Comparison of ENCODE assay signal across 8 cellular contexts in the genomic region with DNA sequence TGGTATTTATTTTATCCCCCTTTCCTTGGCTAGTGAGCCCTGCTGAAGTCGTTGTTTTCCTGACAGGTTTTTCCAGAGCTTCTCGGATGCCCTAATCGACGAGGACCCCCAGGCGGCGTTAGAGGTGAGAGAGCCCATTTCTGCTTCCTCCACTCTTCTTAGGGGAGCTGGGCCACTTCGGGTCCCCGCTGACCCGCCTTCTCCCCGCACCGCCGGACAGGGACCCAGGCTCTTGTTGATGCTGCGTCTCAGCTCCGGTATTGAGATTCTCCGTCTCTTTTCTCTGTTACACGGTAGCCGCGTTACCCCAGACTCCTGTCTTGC. TPM values are rescaled to one million over a fixed set of nuclear protein-coding genes. Genes with fewer than 3 reads are reported as not detected.
DNase-seq lines count a peak whose midpoint lies in the region; ATAC-seq and TF ChIP-seq lines count a peak whose summit lies in the region.

No MANE protein-coding gene starts in this region.

- H3K9me3 Mint-ChIP-seq in GM23338: no peaks in the 10 kb centered on the region
- H3K9me3 Mint-ChIP-seq in endothelial cell (ENCODE audit: unreplicated experiment): no peaks in the 10 kb centered on the region
- no peaks in the 10 kb centered on the region for H3K9me3 Mint-ChIP-seq in natural killer cell treated with Interleukin-12 subunit alpha and Interleukin-12 subunit beta and Interleukin-15 and Interleukin-18, amount 100 ng/mL, for 72 hours

- H3K9ac ChIP-seq in Karpas-422 (ENCODE audit: low read length): peak overlapping the region; percentile 88

- H3K4me1 ChIP-seq in GM23338 (ENCODE audit: insufficient read depth) (peaks cover 15% of the 10 kb centered on the region), Karpas-422 (ENCODE audit: low read length) (peaks cover 49% of the 10 kb centered on the region)

- H4K20me1 ChIP-seq in GM23338 (replicated peaks; ENCODE audit: insufficient read depth): peaks cover 2% of the 10 kb centered on the region; the same call in 1 of the 2 replicates
- H4K20me1 ChIP-seq in Karpas-422 (ENCODE audit: insufficient read depth, low read depth, low read length): no peaks in the 10 kb centered on the region

- H3K27ac ChIP-seq in GM23338 (ENCODE audit: low read depth) (peak overlapping the region; percentile 96), Karpas-422 (ENCODE audit: low read length) (peak overlapping the region; percentile 80)

- H3K27me3 ChIP-seq in GM23338 (ENCODE audit: insufficient read depth): no peaks in the 10 kb centered on the region
- H3K27me3 ChIP-seq in Karpas-422 (ENCODE audit: low read length): no peaks in the 10 kb centered on the region

- H3K4me3 ChIP-seq in GM23338 (peak overlapping the region; percentile 94), Karpas-422 (ENCODE audit: low read length) (peak overlapping the region; percentile 82)

- H3K36me3 ChIP-seq in GM23338 (ENCODE audit: insufficient read depth): peaks cover 2% of the 10 kb centered on the region; the same call in 1 of the 2 replicates
- H3K36me3 ChIP-seq in Karpas-422 (ENCODE audit: insufficient read depth, low read length): peaks cover 32% of the 10 kb centered on the region

- H3K4me3 Mint-ChIP-seq in GM23338 (no peak overlapping the region), endothelial cell (ENCODE audit: unreplicated experiment) (no peak overlapping the region)
- H3K4me3 Mint-ChIP-seq in natural killer cell treated with Interleukin-12 subunit alpha and Interleukin-12 subunit beta and Interleukin-15 and Interleukin-18, amount 100 ng/mL, for 72 hours: no peak overlapping the region

- no peaks in the 10 kb centered on the region for H3K27me3 Mint-ChIP-seq in GM23338 (ENCODE audit: insufficient read depth, low read depth, poor library complexity)
- no peaks in the 10 kb centered on the region for H3K27me3 Mint-ChIP-seq in endothelial cell (ENCODE audit: unreplicated experiment)
- no peaks in the 10 kb centered on the region for H3K27me3 Mint-ChIP-seq in natural killer cell treated with Interleukin-12 subunit alpha and Interleukin-12 subunit beta and Interleukin-15 and Interleukin-18, amount 100 ng/mL, for 72 hours

- DNase-seq in GM23338 (ENCODE audit: low spot score) (no peak), Karpas-422 (no peak), endothelial cell (ENCODE audit: low spot score) (no peak), GM10266 (ENCODE audit: extremely low spot score) (no peak)
- no peak for DNase-seq in natural killer cell treated with Interleukin-12 subunit alpha and Interleukin-12 subunit beta and Interleukin-15 and Interleukin-18, amount 100 ng/mL, for 72 hours (ENCODE audit: low spot score)
- no peak for DNase-seq in activated CD4-positive, alpha-beta T cell treated with anti-CD3 and anti-CD28 coated beads, Interleukin-2, amount 50 U/mL, for 48 hours
- DNase-seq in activated CD8-positive, alpha-beta memory T cell treated with anti-CD3 and anti-CD28 coated beads for 24 hours: no peak

- H3K79me2 ChIP-seq in GM23338 (replicated peaks; ENCODE audit: insufficient read depth): peaks cover 70% of the 10 kb centered on the region
- H3K79me2 ChIP-seq in Karpas-422 (ENCODE audit: low read length): peaks cover 79% of the 10 kb centered on the region

- no peaks in the 10 kb centered on the region for H3K9me3 ChIP-seq in Karpas-422 (ENCODE audit: low read length)

- ATAC-seq in GM18498 (IDR thresholded peaks at IDR 0.05; ENCODE audit: unreplicated experiment): peak; percentile 39
- peak; percentile 54 for ATAC-seq in GM23338
- ATAC-seq in natural killer cell treated with Interleukin-12 subunit alpha and Interleukin-12 subunit beta and Interleukin-15 and Interleukin-18, amount 100 ng/mL, for 72 hours: peak; percentile 47 to 48

- no peaks in the 10 kb centered on the region for H3K9me2 ChIP-seq in GM23338 (ENCODE audit: insufficient read depth)
- no peaks in the 10 kb centered on the region for H3K9me2 ChIP-seq in Karpas-422 (replicated peaks; ENCODE audit: insufficient read depth, low read length)

- H3K4me1 Mint-ChIP-seq in GM23338 (peaks cover 3% of the 10 kb centered on the region; the same call in 1 of the 3 replicates), endothelial cell (ENCODE audit: unreplicated experiment) (peaks cover 15% of the 10 kb centered on the region)
- H3K4me1 Mint-ChIP-seq in natural killer cell treated with Interleukin-12 subunit alpha and Interleukin-12 subunit beta and Interleukin-15 and Interleukin-18, amount 100 ng/mL, for 72 hours (ENCODE audit: low read depth in 2 of 2): peaks cover 9 to 10% of the 10 kb centered on the region in 2 donors

- peak overlapping the region; percentile 53 for H2AFZ ChIP-seq in GM23338
- H2AFZ ChIP-seq in Karpas-422 (ENCODE audit: low read length): peak overlapping the region; percentile 44; the same call in 1 of the 2 replicates

- TF ChIP-seq CTCF in GM23338 (conservative IDR thresholded peaks at IDR 0.05; ENCODE audit: low read depth in 2 of 2) (peak in 1 of 2 experiments; percentile 8; a peak in 1 of 4 replicates), endothelial cell (IDR thresholded peaks at IDR 0.05; ENCODE audit: unreplicated experiment) (peak; percentile 10), GM10266 (IDR thresholded peaks at IDR 0.05; ENCODE audit: control insufficient read depth, insufficient read depth, low read depth, missing control alignments) (no peak)

- H3K36me3 Mint-ChIP-seq in GM23338 (ENCODE audit: low read depth): peaks cover 22% of the 10 kb centered on the region
- peaks cover 13% of the 10 kb centered on the region for H3K36me3 Mint-ChIP-seq in endothelial cell (ENCODE audit: low read depth, unreplicated experiment)
- H3K36me3 Mint-ChIP-seq in natural killer cell treated with Interleukin-12 subunit alpha and Interleukin-12 subunit beta and Interleukin-15 and Interleukin-18, amount 100 ng/mL, for 72 hours: no peaks in the 10 kb centered on the region

- H3K4me2 ChIP-seq in GM23338: peak overlapping the region; percentile 84
- H3K4me2 ChIP-seq in Karpas-422 (ENCODE audit: low read depth, low read length, poor library complexity, severe bottlenecking): peak overlapping the region; percentile 97

- H3K27ac Mint-ChIP-seq in GM23338 (no peak overlapping the region), endothelial cell (ENCODE audit: unreplicated experiment) (no peak overlapping the region)
- H3K27ac Mint-ChIP-seq in natural killer cell treated with Interleukin-12 subunit alpha and Interleukin-12 subunit beta and Interleukin-15 and Interleukin-18, amount 100 ng/mL, for 72 hours: no peak overlapping the region

- H3F3A ChIP-seq in GM23338 (replicated peaks; ENCODE audit: low read depth): no peaks in the 10 kb centered on the region

TF ChIP-seq in GM23338, 12 proteins besides CTCF, POLR2A, EP300 and RAD21:
- TF ChIP-seq NANOG (IDR thresholded peaks at IDR 0.05; ENCODE audit: borderline replicate concordance): no peak

RNA-seq across cellular contexts. Expression of a gene that starts 0.3 kb away (rescaled TPM):
- 60.9 and 61.3 TPM in 2 replicates for total RNA-seq in GM23338 (2014; rRNA removed; shearing (Covaris generic))
- 153 and 172 TPM in 2 replicates for polyA plus RNA-seq in GM23338 (2016; fragmentation: Nextera tagmentation; extraction: Ambion mirVana)
- total RNA-seq in Karpas-422 (2014; rRNA removed; shearing (Covaris generic); ENCODE audit: low replicate concordance): 44.0 and 45.7 TPM in 2 replicates
- 71.8 TPM for total RNA-seq in endothelial cell (ENCODE audit: unreplicated experiment)
- total RNA-seq in natural killer cell treated with Interleukin-12 subunit alpha and Interleukin-12 subunit beta and Interleukin-15 and Interleukin-18, amount 100 ng/mL, for 72 hours: 10 to 100 TPM; 49.0 to 58.1 TPM

RNA-seq across cellular contexts. Expression of a gene that starts 10.7 kb away (rescaled TPM):
- total RNA-seq in GM23338 (2014; rRNA removed; shearing (Covaris generic)): 3.3 and 3.6 TPM in 2 replicates
- polyA plus RNA-seq in GM23338 (2016; fragmentation: Nextera tagmentation; extraction: Ambion mirVana): 7.2 and 9.4 TPM in 2 replicates
- 2.2 and 7.3 TPM in 2 replicates for total RNA-seq in Karpas-422 (2014; rRNA removed; shearing (Covaris generic); ENCODE audit: low replicate concordance)
- total RNA-seq in endothelial cell (ENCODE audit: unreplicated experiment): 40.4 TPM
- total RNA-seq in natural killer cell treated with Interleukin-12 subunit alpha and Interleukin-12 subunit beta and Interleukin-15 and Interleukin-18, amount 100 ng/mL, for 72 hours: 10 to 100 TPM in 1 of 2 donors, 1 to 10 TPM in 1; 6.9 to 11.6 TPM
